Comparison of ENCODE assay signal across 8 cellular contexts in genomic region chr1:159008744-159009188, GRCh38. TPM values are rescaled to one million over a fixed set of nuclear protein-coding genes. Genes with fewer than 3 reads are reported as not detected.
A peak's percentile ranks its signal among the peaks of the same experiment; 100 is the strongest.
DNase-seq lines count a peak whose midpoint lies in the region; ATAC-seq and TF ChIP-seq lines count a peak whose summit lies in the region.

No MANE protein-coding gene starts in this region.

- no peaks in the 10 kb centered on the region for H3K27me3 Mint-ChIP-seq in activated T-cell treated with anti-CD3 and anti-CD28 coated beads, Interleukin-2, amount 50 U/mL, for 4 hours (ENCODE audit: low read depth)
- H3K27me3 Mint-ChIP-seq in stimulated activated naive CD8-positive, alpha-beta T cell treated with anti-CD3 and anti-CD28 coated beads, Interleukin-15, amount 100 ng/mL, for 72 hours = no peaks in the 10 kb centered on the region
- peaks cover 2% of the 10 kb centered on the region for H3K27me3 Mint-ChIP-seq in chondrocyte (ENCODE audit: low read depth)

- intact Hi-C loops in left colon (cut with DNase I, micrococcal nuclease) = no loop called here

- ATAC-seq in GM21515 (IDR thresholded peaks at IDR 0.05; ENCODE audit: unreplicated experiment) (peak; percentile 69), left colon (peak; percentile 36)
- peak; percentile 38 to 44 for ATAC-seq in activated T-cell treated with anti-CD3 and anti-CD28 coated beads, Interleukin-2, amount 50 U/mL, for 4 hours
- ATAC-seq in stimulated activated naive CD8-positive, alpha-beta T cell treated with anti-CD3 and anti-CD28 coated beads, Interleukin-15, amount 100 ng/mL, for 72 hours = peak; percentile 89

- no peak for TF ChIP-seq CTCF in chondrocyte (IDR thresholded peaks at IDR 0.05)

- peak overlapping the region; percentile 91 for H3K4me3 Mint-ChIP-seq in activated T-cell treated with anti-CD3 and anti-CD28 coated beads, Interleukin-2, amount 50 U/mL, for 4 hours
- peak overlapping the region; percentile 89 to 90 for H3K4me3 Mint-ChIP-seq in stimulated activated naive CD8-positive, alpha-beta T cell treated with anti-CD3 and anti-CD28 coated beads, Interleukin-15, amount 100 ng/mL, for 72 hours
- H3K4me3 Mint-ChIP-seq in chondrocyte (ENCODE audit: unreplicated experiment) = no peak overlapping the region

- H3K4me1 Mint-ChIP-seq in activated T-cell treated with anti-CD3 and anti-CD28 coated beads, Interleukin-2, amount 50 U/mL, for 4 hours (ENCODE audit: low read depth) = peaks cover 42% of the 10 kb centered on the region
- H3K4me1 Mint-ChIP-seq in stimulated activated naive CD8-positive, alpha-beta T cell treated with anti-CD3 and anti-CD28 coated beads, Interleukin-15, amount 100 ng/mL, for 72 hours = peaks cover 48% of the 10 kb centered on the region
- peaks cover 21% of the 10 kb centered on the region for H3K4me1 Mint-ChIP-seq in chondrocyte (ENCODE audit: low read depth)

- peaks cover 23% of the 10 kb centered on the region for H3K36me3 Mint-ChIP-seq in activated T-cell treated with anti-CD3 and anti-CD28 coated beads, Interleukin-2, amount 50 U/mL, for 4 hours (ENCODE audit: insufficient read depth)
- H3K36me3 Mint-ChIP-seq in chondrocyte (ENCODE audit: low read depth) = peaks cover 2% of the 10 kb centered on the region

- H3K9me3 Mint-ChIP-seq in activated T-cell treated with anti-CD3 and anti-CD28 coated beads, Interleukin-2, amount 50 U/mL, for 4 hours = no peaks in the 10 kb centered on the region
- H3K9me3 Mint-ChIP-seq in stimulated activated naive CD8-positive, alpha-beta T cell treated with anti-CD3 and anti-CD28 coated beads, Interleukin-15, amount 100 ng/mL, for 72 hours = peaks cover 7 to 12% of the 10 kb centered on the region in 2 donors
- H3K9me3 Mint-ChIP-seq in chondrocyte (ENCODE audit: low read depth) = no peaks in the 10 kb centered on the region

- peak overlapping the region; percentile 99 to 100 for H3K27ac Mint-ChIP-seq in stimulated activated naive CD8-positive, alpha-beta T cell treated with anti-CD3 and anti-CD28 coated beads, Interleukin-15, amount 100 ng/mL, for 72 hours
- no peak overlapping the region for H3K27ac Mint-ChIP-seq in chondrocyte (ENCODE audit: unreplicated experiment)

- DNase-seq in GDM1 (lab: John Stamatoyannopoulos, UW) = peak; percentile 67
- peak; percentile 65 for DNase-seq in KG1 (lab: John Stamatoyannopoulos, UW)
- DNase-seq in activated T-cell treated with anti-CD3 and anti-CD28 coated beads, Interleukin-2, amount 50 U/mL, for 4 hours = peak; percentile 40
- DNase-seq in left colon = no peak
- DNase-seq in stimulated activated naive CD8-positive, alpha-beta T cell treated with anti-CD3 and anti-CD28 coated beads, Interleukin-15, amount 100 ng/mL, for 72 hours = peak; percentile 71 to 84
- DNase-seq in T1000 (lab: John Stamatoyannopoulos, UW) = no peak
- DNase-seq in chondrocyte (ENCODE audit: low spot score) = no peak

RNA-seq across cellular contexts. Expression of gene IFI16, which starts 0.9 kb away (rescaled TPM):
- total RNA-seq in activated T-cell treated with anti-CD3 and anti-CD28 coated beads, Interleukin-2, amount 50 U/mL, for 4 hours = 100 to 1,000 TPM; 186 to 199 (median 196) TPM
- total RNA-seq in left colon (10 to 100 TPM; 14.3 to 22.3 TPM), chondrocyte (10.1 to 26.3 TPM (median 13.3 TPM) in 3 replicates)

Comparison
In these comparisons a context has a peak if more than half of its experiments do, and no peak if none do; other contexts are left out.
1. DNase-seq: peak in GDM1 (single experiment), KG1 (single experiment), activated T-cell treated with anti-CD3 and anti-CD28 coated beads, Interleukin-2, amount 50 U/mL, for 4 hours (single experiment) and stimulated activated naive CD8-positive, alpha-beta T cell treated with anti-CD3 and anti-CD28 coated beads, Interleukin-15, amount 100 ng/mL, for 72 hours (2 of 2); none in left colon (0 of 2), T1000 (single experiment) and chondrocyte (single experiment).
2. ATAC-seq: peak in every context shown above with its lines; median percentile 89 in stimulated activated naive CD8-positive, alpha-beta T cell treated with anti-CD3 and anti-CD28 coated beads, Interleukin-15, amount 100 ng/mL, for 72 hours; 69 in GM21515; 41 in activated T-cell treated with anti-CD3 and anti-CD28 coated beads, Interleukin-2, amount 50 U/mL, for 4 hours; 36 in left colon.